Comparison of ENCODE assay signal across 11 cellular contexts in genomic region chr9:75181748-75182147, GRCh38.
DNase-seq lines count a peak whose midpoint lies in the region; ATAC-seq and TF ChIP-seq lines count a peak whose summit lies in the region.
"Had no signal": no experiment of that assay in that cellular context is flagged by ENCODE, and none has a peak within 500 bp of the region (broad histone marks: within the 10 kb centered on the region; RNA-seq: fewer than 3 reads in every experiment).

No MANE protein-coding gene starts in this region.

- no peak for TF ChIP-seq POLR2A in erythroblast (IDR thresholded peaks at IDR 0.05; ENCODE audit: low read length)

- TF ChIP-seq CTCF in osteoblast (IDR thresholded peaks at IDR 0.05; ENCODE audit: extremely low read depth, low read depth, low read length), result no peak

- no peaks in the 10 kb centered on the region for H3K27me3 ChIP-seq in osteoblast (ENCODE audit: insufficient read depth, low read length)

- peak overlapping the region; percentile 7 for H3K27ac ChIP-seq in osteoblast (ENCODE audit: low read depth, low read length)
- H3K27ac ChIP-seq: 22Rv1 had no signal

- no peaks in the 10 kb centered on the region for H3K79me2 ChIP-seq in osteoblast (ENCODE audit: insufficient read depth, low read length)

- no peaks in the 10 kb centered on the region for H3K9me3 ChIP-seq in osteoblast (ENCODE audit: low read depth, low read length)

- H4K20me1 ChIP-seq in osteoblast (ENCODE audit: insufficient read depth, low read length), result no peaks in the 10 kb centered on the region

- H3K4me2 ChIP-seq in osteoblast (ENCODE audit: insufficient read depth, low read length), result no peak overlapping the region

- H3K4me3 ChIP-seq in osteoblast (ENCODE audit: insufficient read depth, low read length), result no peak overlapping the region

- H2AFZ ChIP-seq in osteoblast (ENCODE audit: low read length), result no peak overlapping the region

- no peaks in the 10 kb centered on the region for H3K36me3 ChIP-seq in osteoblast (ENCODE audit: insufficient read depth, low read length)

- peaks cover 10% of the 10 kb centered on the region for H3K4me1 ChIP-seq in osteoblast (ENCODE audit: insufficient read depth, low read length)

- no peak for ATAC-seq in HG03571 (IDR thresholded peaks at IDR 0.05; ENCODE audit: unreplicated experiment)

- peak; percentile 9 for DNase-seq in DMS53 (lab: John Stamatoyannopoulos, UW)
- DNase-seq in DMS53 treated with DMSO at 0.1 percent for 48 hours (lab: John Stamatoyannopoulos, UW; ENCODE audit: unreplicated experiment), result no peak
- DNase-seq in RPMI7951 (ENCODE audit: low read depth), result peak; percentile 19
- DNase-seq in erythroblast (lab: John Stamatoyannopoulos, UW), result peak; percentile 75 to 76
- no peak for DNase-seq in osteoblast (ENCODE audit: insufficient read length, low spot score, missing footprints)
- no peak for DNase-seq in putamen (ENCODE audit: low spot score)
- no peak for DNase-seq in NCI-H187 treated with DMSO at 0.1 percent for 48 hours (lab: John Stamatoyannopoulos, UW)
- DNase-seq: activated naive CD4-positive, alpha-beta T cell treated with anti-CD3 and anti-CD28 coated beads, Interleukin-2, amount 50 U/mL, for 16 hours; SHP77 treated with DMSO at 0.1 percent for 48 hours had no signal

Comparison
In these comparisons a context has a peak if more than half of its experiments do, and no peak if none do; other contexts are left out.
1. DNase-seq: peak in DMS53 (single experiment), RPMI7951 (single experiment) and erythroblast (2 of 2); none in DMS53 treated with DMSO at 0.1 percent for 48 hours (single experiment), osteoblast (single experiment), putamen (single experiment) and NCI-H187 treated with DMSO at 0.1 percent for 48 hours (single experiment).